Comparison of ENCODE assay signal across 17 cellular contexts in the genomic region with DNA sequence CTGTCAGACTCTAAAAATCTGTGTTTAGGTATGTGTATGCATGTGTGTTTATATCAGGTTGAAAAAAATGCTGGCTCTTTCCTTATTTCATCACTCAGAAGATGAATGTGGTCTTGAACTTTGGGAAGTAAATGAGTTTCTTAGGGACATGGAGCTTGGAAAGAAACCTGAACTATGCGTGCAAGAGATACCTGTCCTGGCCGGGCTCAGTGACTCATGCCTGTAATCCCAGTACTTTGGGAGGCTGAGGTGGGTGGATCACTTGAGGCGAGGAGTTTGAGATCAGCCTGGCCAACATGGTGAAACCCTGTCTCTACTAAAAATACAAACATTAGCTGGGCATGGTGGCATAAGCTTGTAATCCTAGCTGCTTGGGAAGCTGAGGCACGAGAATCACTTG. TPM values are rescaled to one million over a fixed set of nuclear protein-coding genes. Genes with fewer than 3 reads are reported as not detected.
DNase-seq lines count a peak whose midpoint lies in the region; ATAC-seq and TF ChIP-seq lines count a peak whose summit lies in the region.
"Had no signal": no experiment of that assay in that cellular context is flagged by ENCODE, and none has a peak within 500 bp of the region (broad histone marks: within the 10 kb centered on the region; RNA-seq: fewer than 3 reads in every experiment).

No MANE protein-coding gene starts in this region.

- no peak overlapping the region for H3K4me3 Mint-ChIP-seq in activated CD4-positive, alpha-beta T cell treated with anti-CD3 and anti-CD28 coated beads, Interleukin-2, amount 10 ng/mL, durations not matched to agents 24 days and 14 days
- H3K4me3 Mint-ChIP-seq: CD4-positive, alpha-beta T cell; GM23338; HFFc6 had no signal

- H3K4me1 ChIP-seq in RWPE2 (ENCODE audit: insufficient read depth, poor library complexity, severe bottlenecking), result no peaks in the 10 kb centered on the region
- H3K4me1 ChIP-seq: A549, Caco-2 had no signal

- no peaks in the 10 kb centered on the region for H3K9me3 ChIP-seq in RWPE2 (ENCODE audit: severe bottlenecking)
- H3K9me3 ChIP-seq: A549, Caco-2 had no signal

- TF ChIP-seq CTCF in RWPE2 (IDR thresholded peaks at IDR 0.05; ENCODE audit: poor library complexity, severe bottlenecking) (no peak), epithelial cell of esophagus (IDR thresholded peaks at IDR 0.05; ENCODE audit: insufficient read depth, low read depth, low read length, missing control alignments) (no peak)

- no peak overlapping the region for H3K27ac ChIP-seq in RWPE2 (ENCODE audit: poor library complexity, severe bottlenecking)
- H3K27ac ChIP-seq: 22Rv1, A549, C4-2B had no signal

- peaks cover 1% of the 10 kb centered on the region for H3K4me1 Mint-ChIP-seq in activated CD4-positive, alpha-beta T cell treated with anti-CD3 and anti-CD28 coated beads, Interleukin-2, amount 10 ng/mL, durations not matched to agents 24 days and 14 days
- H3K4me1 Mint-ChIP-seq: GM23338 had no signal

- peak; percentile 24 for DNase-seq in activated effector memory CD4-positive, alpha-beta T cell treated with anti-CD3 and anti-CD28 coated beads, Interleukin-2, amount 50 U/mL, for 16 hours
- no peak for DNase-seq in activated effector memory CD4-positive, alpha-beta T cell treated with Interleukin-2 at 50 U/mL for 16 hours
- DNase-seq in RWPE2 (ENCODE audit: low spot score) (no peak), epithelial cell of esophagus (ENCODE audit: low read depth) (peak; percentile 28), cerebellum (ENCODE audit: low spot score) (no peak)
- DNase-seq in activated CD4-positive, alpha-beta T cell treated with anti-CD3 and anti-CD28 coated beads, Interleukin-2, amount 10 ng/mL, durations not matched to agents 24 days and 14 days, result no peak
- DNase-seq: AML-193; Caco-2; CD4-positive, alpha-beta T cell; HCEC 1CT; HFFc6; IMR-90 had no signal

- 0 out of 3 replicates have a peak, but pooled peaks have one; percentile 45 for ATAC-seq in RWPE2 (ENCODE audit: low read depth)
- ATAC-seq in GM21423 (IDR thresholded peaks at IDR 0.05; ENCODE audit: unreplicated experiment), result no peak
- ATAC-seq: A549, GM23338 had no signal

- H3K36me3 ChIP-seq in RWPE2 (ENCODE audit: low read depth), result no peaks in the 10 kb centered on the region

- no peaks in the 10 kb centered on the region for H3K36me3 Mint-ChIP-seq in activated CD4-positive, alpha-beta T cell treated with anti-CD3 and anti-CD28 coated beads, Interleukin-2, amount 10 ng/mL, durations not matched to agents 24 days and 14 days (ENCODE audit: low read depth)

- no peak overlapping the region for H3K27ac Mint-ChIP-seq in activated CD4-positive, alpha-beta T cell treated with anti-CD3 and anti-CD28 coated beads, Interleukin-2, amount 10 ng/mL, durations not matched to agents 24 days and 14 days
- H3K27ac Mint-ChIP-seq: CD4-positive, alpha-beta T cell; GM23338; HFFc6 had no signal

- H3K27me3 ChIP-seq in RWPE2 (ENCODE audit: insufficient read depth, poor library complexity, severe bottlenecking), result peaks cover 27% of the 10 kb centered on the region

- no peaks in the 10 kb centered on the region for H3K9me3 Mint-ChIP-seq in activated CD4-positive, alpha-beta T cell treated with anti-CD3 and anti-CD28 coated beads, Interleukin-2, amount 10 ng/mL, durations not matched to agents 24 days and 14 days
- H3K9me3 Mint-ChIP-seq: CD4-positive, alpha-beta T cell; GM23338 had no signal

- intact Hi-C loops in activated CD4-positive, alpha-beta T cell treated with anti-CD3 and anti-CD28 coated beads, Interleukin-2, amount 10 ng/mL, durations not matched to agents 24 days and 14 days (cut with micrococcal nuclease), result no loop called here

- H3K27me3 Mint-ChIP-seq in activated CD4-positive, alpha-beta T cell treated with anti-CD3 and anti-CD28 coated beads, Interleukin-2, amount 10 ng/mL, durations not matched to agents 24 days and 14 days, result peaks cover 27% of the 10 kb centered on the region

- no peak overlapping the region for H3K4me3 ChIP-seq in RWPE2 (ENCODE audit: severe bottlenecking)
- H3K4me3 ChIP-seq in epithelial cell of esophagus (ENCODE audit: low read length), result no peak overlapping the region
- H3K4me3 ChIP-seq: A549, GM23338 had no signal

RNA-seq across cellular contexts. Expression of a gene that starts 4.4 kb away (rescaled TPM):
- total RNA-seq in cerebellum, result 0.82 TPM
- total RNA-seq in activated CD4-positive, alpha-beta T cell treated with anti-CD3 and anti-CD28 coated beads, Interleukin-2, amount 10 ng/mL, durations not matched to agents 24 days and 14 days, result 0.09 TPM in 2 replicates
- total RNA-seq: Caco-2; CD4-positive, alpha-beta T cell; HFFc6; IMR-90 had no signal

Comparison
In these comparisons a context has a peak if more than half of its experiments do, and no peak if none do; other contexts are left out.
1. DNase-seq: peak in activated effector memory CD4-positive, alpha-beta T cell treated with anti-CD3 and anti-CD28 coated beads, Interleukin-2, amount 50 U/mL, for 16 hours (single experiment) and epithelial cell of esophagus (single experiment); none in activated effector memory CD4-positive, alpha-beta T cell treated with Interleukin-2 at 50 U/mL for 16 hours (single experiment), RWPE2 (single experiment), cerebellum (single experiment) and activated CD4-positive, alpha-beta T cell treated with anti-CD3 and anti-CD28 coated beads, Interleukin-2, amount 10 ng/mL, durations not matched to agents 24 days and 14 days (single experiment).